Comparison of ENCODE assay signal across 15 cellular contexts in the genomic region with DNA sequence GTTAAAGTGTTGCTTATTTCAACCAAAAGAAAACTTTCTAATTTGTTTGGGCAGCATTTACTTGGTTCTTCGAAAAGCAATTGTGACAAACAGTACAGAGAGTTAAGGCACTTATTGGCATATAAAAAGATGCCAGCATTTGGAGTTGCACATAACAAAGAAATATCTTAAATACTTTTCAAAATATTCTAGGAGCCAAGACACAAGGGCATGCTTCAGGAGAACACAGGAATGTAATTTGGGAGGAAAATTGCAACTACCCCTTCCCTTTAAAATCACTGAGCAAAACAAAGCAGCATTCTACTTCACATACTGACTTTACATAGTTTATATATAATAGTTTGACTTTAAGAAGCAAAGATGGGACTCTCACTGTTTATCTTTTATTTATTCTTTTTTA. TPM values are rescaled to one million over a fixed set of nuclear protein-coding genes. Genes with fewer than 3 reads are reported as not detected.
DNase-seq lines count a peak whose midpoint lies in the region; ATAC-seq, FAIRE-seq and TF ChIP-seq lines count a peak whose summit lies in the region.
"Had no signal": no experiment of that assay in that cellular context is flagged by ENCODE, and none has a peak within 500 bp of the region (broad histone marks: within the 10 kb centered on the region; RNA-seq: fewer than 3 reads in every experiment).

No MANE protein-coding gene starts in this region.

- H3K4me3 Mint-ChIP-seq in neural crest cell (no peak overlapping the region), Caco-2 (ENCODE audit: unreplicated experiment) (no peak overlapping the region)
- H3K4me3 Mint-ChIP-seq: activated naive CD8-positive, alpha-beta T cell treated with anti-CD3 and anti-CD28 coated beads, Interleukin-2, amount 50 U/mL, for 24 hours had no signal

- 44% methylated on average over 1 of the region's 1 CpG for whole genome bisulfite sequencing in liver
- 31% methylated on average over 1 of the region's 1 CpG for WGBS in HepG2 (ENCODE audit: low lambda C conversion rate)

- H3K4me3 ChIP-seq in liver (ENCODE audit: low read depth in 1 of 3, low read length in 3 of 3), result no peak overlapping the region
- H3K4me3 ChIP-seq in HepG2 (replicated peaks in 1 of 3; ENCODE audit: insufficient read depth in 1 of 3, low read depth in 2 of 3, low read length in 3 of 3), result no peak overlapping the region
- H3K4me3 ChIP-seq in Caco-2 (ENCODE audit: low read depth, low read length), result no peak overlapping the region
- H3K4me3 ChIP-seq: BLaER1 treated with 17β-estradiol and CSF1 and Interleukin-3, amounts not matched to agents 10 nM and 100 nM; skin epidermis had no signal

- H3K4me1 Mint-ChIP-seq in neural crest cell, result peaks cover 35% of the 10 kb centered on the region
- H3K4me1 Mint-ChIP-seq in Caco-2 (ENCODE audit: low read depth, unreplicated experiment), result no peaks in the 10 kb centered on the region

- no peaks in the 10 kb centered on the region for H3K27me3 ChIP-seq in liver (ENCODE audit: control insufficient read depth in 4 of 4, insufficient read depth in 4 of 4, low read length in 3 of 4)
- peaks cover 0 to 33% of the 10 kb centered on the region in 2 experiments; a peak in 3 of 5 replicates for H3K27me3 ChIP-seq in HepG2 (ENCODE audit: control insufficient read depth in 1 of 2, insufficient read depth in 2 of 2, low read length in 2 of 2)
- no peaks in the 10 kb centered on the region for H3K27me3 ChIP-seq in Caco-2 (replicated peaks; ENCODE audit: control insufficient read depth, insufficient read depth, low read length)
- H3K27me3 ChIP-seq: BLaER1 treated with 17β-estradiol and CSF1 and Interleukin-3, amounts not matched to agents 10 nM and 100 nM had no signal

- FAIRE-seq in HepG2 (lab: Jason Lieb, UNC), result no peak

- ATAC-seq in HepG2, result no peak
- ATAC-seq: activated naive CD8-positive, alpha-beta T cell treated with anti-CD3 and anti-CD28 coated beads, Interleukin-2, amount 50 U/mL, for 24 hours had no signal

- H3K79me2 ChIP-seq in HepG2 (ENCODE audit: insufficient read depth, low read length), result no peaks in the 10 kb centered on the region

- H3K9ac ChIP-seq in liver (ENCODE audit: low read depth in 1 of 2, low read length in 2 of 2) (peak overlapping the region; percentile 49 to 63), HepG2 (ENCODE audit: insufficient read depth, low read depth, low read length) (no peak overlapping the region)
- H3K9ac ChIP-seq: BLaER1 treated with 17β-estradiol and CSF1 and Interleukin-3, amounts not matched to agents 10 nM and 100 nM had no signal

- no peak for TF ChIP-seq POLR2A in HepG2 (IDR thresholded peaks at IDR 0.05; ENCODE audit: insufficient read depth in 1 of 2, low read depth in 2 of 2, low read length in 2 of 2)

- no peaks in the 10 kb centered on the region for H3K9me3 Mint-ChIP-seq in neural crest cell
- no peaks in the 10 kb centered on the region for H3K9me3 Mint-ChIP-seq in Caco-2 (ENCODE audit: unreplicated experiment)
- H3K9me3 Mint-ChIP-seq: activated naive CD8-positive, alpha-beta T cell treated with anti-CD3 and anti-CD28 coated beads, Interleukin-2, amount 50 U/mL, for 24 hours had no signal

- H3K4me1 ChIP-seq in liver (ENCODE audit: control insufficient read depth in 4 of 4, insufficient read depth in 4 of 4, low read length in 3 of 4) (peaks cover 0 to 18% (median 6%) of the 10 kb centered on the region in 4 donors), HepG2 (ENCODE audit: insufficient read depth, low read length) (peaks cover 9% of the 10 kb centered on the region; the same call in 1 of the 2 replicates), Caco-2 (no peaks in the 10 kb centered on the region)

- no peak overlapping the region for H3K4me2 ChIP-seq in HepG2 (ENCODE audit: low read depth, low read length)

- no peaks in the 10 kb centered on the region for H3K36me3 ChIP-seq in liver (ENCODE audit: control insufficient read depth in 4 of 4, insufficient read depth in 3 of 4, low read depth in 1 of 4, low read length in 3 of 4)
- no peaks in the 10 kb centered on the region for H3K36me3 ChIP-seq in HepG2 (replicated peaks in 1 of 2; ENCODE audit: control insufficient read depth in 1 of 2, insufficient read depth in 2 of 2, low read length in 2 of 2)
- H3K36me3 ChIP-seq in Caco-2 (ENCODE audit: control insufficient read depth, insufficient read depth, low read length), result no peaks in the 10 kb centered on the region
- H3K36me3 ChIP-seq: BLaER1 treated with 17β-estradiol and CSF1 and Interleukin-3, amounts not matched to agents 10 nM and 100 nM had no signal

- intact Hi-C loops in HepG2 (cut with micrococcal nuclease; ENCODE audit: unreplicated experiment), result no loop called here
- intact Hi-C loops in Caco-2 (cut with micrococcal nuclease; ENCODE audit: unreplicated experiment), result no loop called here

- H3K27me3 Mint-ChIP-seq in neural crest cell (ENCODE audit: low read depth), result no peaks in the 10 kb centered on the region
- H3K27me3 Mint-ChIP-seq in Caco-2 (ENCODE audit: insufficient read depth, unreplicated experiment), result no peaks in the 10 kb centered on the region
- H3K27me3 Mint-ChIP-seq: activated naive CD8-positive, alpha-beta T cell treated with anti-CD3 and anti-CD28 coated beads, Interleukin-2, amount 50 U/mL, for 24 hours had no signal

- CTCF ChIA-PET in HepG2 (lab: Yijun Ruan, JAX; ENCODE audit: low intra/inter-chr PET ratio, low total read pairs), result no interaction called here
- CTCF ChIA-PET in Caco-2 (lab: Charles Lee), result no interaction called here

- peak overlapping the region; percentile 65 for H3K27ac Mint-ChIP-seq in neural crest cell (ENCODE audit: unreplicated experiment)
- no peak overlapping the region for H3K27ac Mint-ChIP-seq in Caco-2 (ENCODE audit: unreplicated experiment)
- H3K27ac Mint-ChIP-seq: activated naive CD8-positive, alpha-beta T cell treated with anti-CD3 and anti-CD28 coated beads, Interleukin-2, amount 50 U/mL, for 24 hours had no signal

- TF ChIP-seq CTCF in liver (IDR thresholded peaks at IDR 0.05; ENCODE audit: low read depth, low read length, missing input control) (no peak), HepG2 (CRISPR knock-in tag; IDR thresholded peaks at IDR 0.05) (no peak), neural crest cell (conservative IDR thresholded peaks at IDR 0.05) (no peak), Caco-2 (IDR thresholded peaks at IDR 0.05; ENCODE audit: insufficient read depth in 1 of 2, low read depth in 1 of 2, low read length in 1 of 2, severe bottlenecking in 1 of 2, unreplicated experiment in 1 of 2) (no peak)

- H3K27ac ChIP-seq in liver (ENCODE audit: low read depth in 1 of 2, low read length in 2 of 2), result peak overlapping the region; percentile 32 to 74
- no peak overlapping the region for H3K27ac ChIP-seq in HepG2 (ENCODE audit: extremely low read length, insufficient read depth, low read length)
- H3K27ac ChIP-seq in cingulate gyrus (ENCODE audit: low read depth, low read length), result peak overlapping the region; percentile 89

- H3K36me3 Mint-ChIP-seq in neural crest cell (ENCODE audit: low read depth) (no peaks in the 10 kb centered on the region), Caco-2 (ENCODE audit: insufficient read depth, unreplicated experiment) (no peaks in the 10 kb centered on the region)

- no peak for TF ChIP-seq RAD21 in liver (IDR thresholded peaks at IDR 0.05)
- no peak for TF ChIP-seq RAD21 in HepG2 (CRISPR knock-in tag; IDR thresholded peaks at IDR 0.05)

- H2AFZ ChIP-seq in HepG2 (ENCODE audit: low read length), result no peak overlapping the region

- H3K9me3 ChIP-seq in liver (ENCODE audit: control insufficient read depth in 4 of 4, low read length in 3 of 4) (no peaks in the 10 kb centered on the region), HepG2 (ENCODE audit: low read length) (no peaks in the 10 kb centered on the region), Caco-2 (no peaks in the 10 kb centered on the region)
- H3K9me3 ChIP-seq: BLaER1 treated with 17β-estradiol and CSF1 and Interleukin-3, amounts not matched to agents 10 nM and 100 nM had no signal

- TF ChIP-seq EP300 in HepG2 (IDR thresholded peaks at IDR 0.05; ENCODE audit: low read depth in 2 of 2, low read length in 2 of 2) (no peak), HepG2 (CRISPR knock-in tag; IDR thresholded peaks at IDR 0.05; ENCODE audit: borderline replicate concordance) (no peak)

- DNase-seq in HepG2 (ENCODE audit: low spot score), result no peak
- DNase-seq in neural crest cell (ENCODE audit: low read depth, low spot score), result no peak
- no peak for DNase-seq in activated gamma-delta T cell (lab: John Stamatoyannopoulos, UW)
- DNase-seq in Caco-2, result no peak
- DNase-seq in T1000 (lab: John Stamatoyannopoulos, UW), result no peak
- no peak for DNase-seq in NCI-H128 (lab: John Stamatoyannopoulos, UW; ENCODE audit: unreplicated experiment)
- DNase-seq: activated naive CD8-positive, alpha-beta T cell treated with anti-CD3 and anti-CD28 coated beads, Interleukin-2, amount 50 U/mL, for 24 hours; NCI-H1092; NCI-H526 treated with DMSO at 0.1 percent for 48 hours had no signal

- in situ Hi-C loops in HepG2 (cut with HindIII; ENCODE audit: extremely low pct_ligation_motif_present, low pct_unique_long_range_greater_than_20kb), result no loop called here

- POLR2A ChIA-PET in HepG2 (lab: Yijun Ruan, JAX), result interaction anchor here (0.6 kb wide), 1 partner anchor 15 kb away, joined by 6 read pairs; no protein-coding TSS in a partner anchor
- POLR2A ChIA-PET in Caco-2 (lab: Charles Lee), result no interaction called here

- no peaks in the 10 kb centered on the region for H4K20me1 ChIP-seq in HepG2 (ENCODE audit: insufficient read depth, low read length)
- H4K20me1 ChIP-seq: BLaER1 treated with 17β-estradiol and CSF1 and Interleukin-3, amounts not matched to agents 10 nM and 100 nM had no signal

- BruUV-seq in HepG2 (replicated peaks; lab: Mats Ljungman, UMichigan), result no TSS peak
- BruUV-seq in Caco-2 (replicated peaks; lab: Mats Ljungman, UMichigan), result no TSS peak

RNA-seq across cellular contexts. Expression of gene TIE1, which starts 4.6 kb away (rescaled TPM):
- 10 to 100 TPM; 10.4 to 17.6 TPM for total RNA-seq in liver
- 1 to 10 TPM; 3.6 to 7.3 TPM for polyA plus RNA-seq in liver
- total RNA-seq in HepG2 (2016; rRNA removed; fragmentation: Illumina TruSeq; extraction: Trizol), result 0.20 and 0.84 TPM in 2 replicates
- not detected in 2 replicates for total RNA-seq in HepG2 (2016; cell fraction: cytosol; rRNA removed; fragmentation: Illumina TruSeq; extraction: Trizol; ENCODE audit: low read depth)
- 0.30 and 0.76 TPM in 2 replicates for total RNA-seq in HepG2 (2016; cell fraction: insoluble cytoplasmic fraction; rRNA removed; fragmentation: Illumina TruSeq; extraction: Trizol)
- 0.10 and 0.19 TPM in 2 replicates for total RNA-seq in HepG2 (2016; cell fraction: membrane; rRNA removed; fragmentation: Illumina TruSeq; extraction: Trizol)
- 1.3 TPM in 2 replicates for total RNA-seq in HepG2 (2016; cell fraction: nucleus; rRNA removed; fragmentation: Illumina TruSeq; extraction: Trizol)
- polyA plus RNA-seq in HepG2 (2011; rRNA removed), result 0.58 and 2.5 TPM in 2 replicates
- 0.72 and 1.1 TPM in 2 replicates for polyA plus RNA-seq in HepG2 (2011; cell fraction: cytosol; rRNA removed)
- polyA plus RNA-seq in HepG2 (2011; cell fraction: nucleus; rRNA removed), result 2.4 and 4.2 TPM in 2 replicates
- 0.35 and 1.3 TPM in 2 replicates for polyA plus RNA-seq in HepG2 (2012)
- 0.09 and 0.11 TPM in 2 replicates for polyA plus RNA-seq in HepG2 (2016; cell fraction: cytosol; fragmentation: Illumina TruSeq; extraction: Trizol; ENCODE audit: low read depth)
- polyA plus RNA-seq in HepG2 (2016; cell fraction: insoluble cytoplasmic fraction; fragmentation: Illumina TruSeq; extraction: Trizol; ENCODE audit: low read depth), result 0.36 and 0.49 TPM in 2 replicates
- 0.06 and 0.20 TPM in 2 replicates for polyA plus RNA-seq in HepG2 (2016; cell fraction: membrane; fragmentation: Illumina TruSeq; extraction: Trizol; ENCODE audit: low read depth)
- polyA plus RNA-seq in HepG2 (2016; cell fraction: nucleus; fragmentation: Illumina TruSeq; extraction: Trizol; ENCODE audit: insufficient read depth, low read depth), result 0.96 and 1.3 TPM in 2 replicates
- polyA minus RNA-seq in HepG2 (2011; rRNA and poly(A)+ RNA removed; ENCODE audit: low replicate concordance), result 4.2 TPM in 1 of 2 replicates, not detected in the other
- polyA minus RNA-seq in HepG2 (2011; cell fraction: cytosol; rRNA and poly(A)+ RNA removed), result 0.88 and 2.3 TPM in 2 replicates
- polyA minus RNA-seq in HepG2 (2011; cell fraction: nucleus; rRNA and poly(A)+ RNA removed), result 0.75 and 0.77 TPM in 2 replicates
- total RNA-seq in neural crest cell, result 2.2 and 2.8 TPM in 2 replicates
- not detected in 2 replicates for total RNA-seq in Caco-2 (2022)

RNA-seq across cellular contexts. Expression of gene C1orf210, which starts 10.8 kb away (rescaled TPM):
- total RNA-seq in liver, result 1 to 10 TPM in 1 of 2 donors, under 1 TPM in 1; 0.75 to 5.0 TPM
- 1 to 10 TPM in 1 of 2 donors, under 1 TPM in 1; 0.80 to 1.7 TPM for polyA plus RNA-seq in liver
- 0.49 and 0.52 TPM in 2 replicates for total RNA-seq in HepG2 (2016; rRNA removed; fragmentation: Illumina TruSeq; extraction: Trizol)
- 0.44 TPM in 1 of 2 replicates, not detected in the other for total RNA-seq in HepG2 (2016; cell fraction: cytosol; rRNA removed; fragmentation: Illumina TruSeq; extraction: Trizol; ENCODE audit: low read depth)
- total RNA-seq in HepG2 (2016; cell fraction: insoluble cytoplasmic fraction; rRNA removed; fragmentation: Illumina TruSeq; extraction: Trizol), result 0.52 and 0.54 TPM in 2 replicates
- 0.45 and 0.71 TPM in 2 replicates for total RNA-seq in HepG2 (2016; cell fraction: membrane; rRNA removed; fragmentation: Illumina TruSeq; extraction: Trizol)
- total RNA-seq in HepG2 (2016; cell fraction: nucleus; rRNA removed; fragmentation: Illumina TruSeq; extraction: Trizol), result 0.87 TPM in 1 of 2 replicates, not detected in the other
- polyA plus RNA-seq in HepG2 (2011; rRNA removed), result 5.1 and 7.1 TPM in 2 replicates
- 4.7 and 8.4 TPM in 2 replicates for polyA plus RNA-seq in HepG2 (2011; cell fraction: cytosol; rRNA removed)
- 0.98 and 2.3 TPM in 2 replicates for polyA plus RNA-seq in HepG2 (2011; cell fraction: nucleus; rRNA removed)
- polyA plus RNA-seq in HepG2 (2012), result 4.4 and 6.7 TPM in 2 replicates
- polyA plus RNA-seq in HepG2 (2016; cell fraction: cytosol; fragmentation: Illumina TruSeq; extraction: Trizol; ENCODE audit: low read depth), result 0.37 and 0.51 TPM in 2 replicates
- polyA plus RNA-seq in HepG2 (2016; cell fraction: insoluble cytoplasmic fraction; fragmentation: Illumina TruSeq; extraction: Trizol; ENCODE audit: low read depth), result 0.97 and 1.6 TPM in 2 replicates
- polyA plus RNA-seq in HepG2 (2016; cell fraction: membrane; fragmentation: Illumina TruSeq; extraction: Trizol; ENCODE audit: low read depth), result 0.76 and 0.95 TPM in 2 replicates
- polyA plus RNA-seq in HepG2 (2016; cell fraction: nucleus; fragmentation: Illumina TruSeq; extraction: Trizol; ENCODE audit: insufficient read depth, low read depth), result 0.73 and 0.75 TPM in 2 replicates
- polyA minus RNA-seq in HepG2 (2011; rRNA and poly(A)+ RNA removed; ENCODE audit: low replicate concordance), result 2.2 TPM in 1 of 2 replicates, not detected in the other
- 0.97 and 1.5 TPM in 2 replicates for polyA minus RNA-seq in HepG2 (2011; cell fraction: cytosol; rRNA and poly(A)+ RNA removed)
- 1.4 TPM in 1 of 2 replicates, not detected in the other for polyA minus RNA-seq in HepG2 (2011; cell fraction: nucleus; rRNA and poly(A)+ RNA removed)
- not detected in 2 replicates for total RNA-seq in neural crest cell
- 7.8 and 9.6 TPM in 2 replicates for total RNA-seq in Caco-2 (2022)
- total RNA-seq: SK-MEL-5 had no signal

RNA-seq across cellular contexts. Expression of gene TMEM125, which starts 26.4 kb away (rescaled TPM):
- total RNA-seq in liver (1 to 10 TPM in 1 of 2 donors, under 1 TPM in 1; 0.61 to 1.0 TPM), HepG2 (2016; rRNA removed; fragmentation: Illumina TruSeq; extraction: Trizol) (not detected in 2 replicates), neural crest cell (0.14 TPM in 1 of 2 replicates, not detected in the other), Caco-2 (2022) (22.8 and 25.9 TPM in 2 replicates)
- polyA plus RNA-seq in liver (under 1 TPM; 0.21 to 0.76 TPM), HepG2 (2011; rRNA removed) (0.03 TPM in 1 of 2 replicates, not detected in the other)
- not detected in 2 replicates for total RNA-seq in HepG2 (2016; cell fraction: cytosol; rRNA removed; fragmentation: Illumina TruSeq; extraction: Trizol; ENCODE audit: low read depth)
- not detected in 2 replicates for total RNA-seq in HepG2 (2016; cell fraction: insoluble cytoplasmic fraction; rRNA removed; fragmentation: Illumina TruSeq; extraction: Trizol)
- total RNA-seq in HepG2 (2016; cell fraction: membrane; rRNA removed; fragmentation: Illumina TruSeq; extraction: Trizol), result not detected in 2 replicates
- total RNA-seq in HepG2 (2016; cell fraction: nucleus; rRNA removed; fragmentation: Illumina TruSeq; extraction: Trizol), result not detected in 2 replicates
- 0.08 TPM in 2 replicates for polyA plus RNA-seq in HepG2 (2011; cell fraction: cytosol; rRNA removed)
- 0.09 TPM in 1 of 2 replicates, not detected in the other for polyA plus RNA-seq in HepG2 (2011; cell fraction: nucleus; rRNA removed)
- 0.07 TPM in 1 of 2 replicates, not detected in the other for polyA plus RNA-seq in HepG2 (2012)
- not detected in 2 replicates for polyA plus RNA-seq in HepG2 (2016; cell fraction: cytosol; fragmentation: Illumina TruSeq; extraction: Trizol; ENCODE audit: low read depth)
- not detected in 2 replicates for polyA plus RNA-seq in HepG2 (2016; cell fraction: insoluble cytoplasmic fraction; fragmentation: Illumina TruSeq; extraction: Trizol; ENCODE audit: low read depth)
- not detected in 2 replicates for polyA plus RNA-seq in HepG2 (2016; cell fraction: membrane; fragmentation: Illumina TruSeq; extraction: Trizol; ENCODE audit: low read depth)
- not detected in 2 replicates for polyA plus RNA-seq in HepG2 (2016; cell fraction: nucleus; fragmentation: Illumina TruSeq; extraction: Trizol; ENCODE audit: insufficient read depth, low read depth)
- 0.22 TPM in 1 of 2 replicates, not detected in the other for polyA minus RNA-seq in HepG2 (2011; rRNA and poly(A)+ RNA removed; ENCODE audit: low replicate concordance)
- polyA minus RNA-seq in HepG2 (2011; cell fraction: cytosol; rRNA and poly(A)+ RNA removed), result not detected in 2 replicates
- polyA minus RNA-seq in HepG2 (2011; cell fraction: nucleus; rRNA and poly(A)+ RNA removed), result not detected in 2 replicates
- total RNA-seq: SK-MEL-5 had no signal

RNA-seq across cellular contexts. Expression of gene MPL, which starts 41.4 kb away (rescaled TPM):
- total RNA-seq in liver (1 to 10 TPM in 1 of 2 donors, not detected in 1; 1.0 TPM), HepG2 (2016; rRNA removed; fragmentation: Illumina TruSeq; extraction: Trizol) (not detected in 2 replicates), neural crest cell (not detected in 2 replicates), Caco-2 (2022) (0.49 TPM in 1 of 2 replicates, not detected in the other)
- polyA plus RNA-seq in liver (under 1 TPM in 1 of 2 donors, not detected in 1; 0.03 TPM), HepG2 (2011; rRNA removed) (not detected in 2 replicates)
- total RNA-seq in HepG2 (2016; cell fraction: cytosol; rRNA removed; fragmentation: Illumina TruSeq; extraction: Trizol; ENCODE audit: low read depth), result 0.30 TPM in 1 of 2 replicates, not detected in the other
- total RNA-seq in HepG2 (2016; cell fraction: insoluble cytoplasmic fraction; rRNA removed; fragmentation: Illumina TruSeq; extraction: Trizol), result not detected in 2 replicates
- total RNA-seq in HepG2 (2016; cell fraction: membrane; rRNA removed; fragmentation: Illumina TruSeq; extraction: Trizol), result not detected in 2 replicates
- total RNA-seq in HepG2 (2016; cell fraction: nucleus; rRNA removed; fragmentation: Illumina TruSeq; extraction: Trizol), result not detected in 2 replicates
- not detected in 2 replicates for polyA plus RNA-seq in HepG2 (2011; cell fraction: cytosol; rRNA removed)
- polyA plus RNA-seq in HepG2 (2011; cell fraction: nucleus; rRNA removed), result not detected in 2 replicates
- polyA plus RNA-seq in HepG2 (2012), result not detected in 2 replicates
- not detected in 2 replicates for polyA plus RNA-seq in HepG2 (2016; cell fraction: cytosol; fragmentation: Illumina TruSeq; extraction: Trizol; ENCODE audit: low read depth)
- 0.12 TPM in 1 of 2 replicates, not detected in the other for polyA plus RNA-seq in HepG2 (2016; cell fraction: insoluble cytoplasmic fraction; fragmentation: Illumina TruSeq; extraction: Trizol; ENCODE audit: low read depth)
- polyA plus RNA-seq in HepG2 (2016; cell fraction: membrane; fragmentation: Illumina TruSeq; extraction: Trizol; ENCODE audit: low read depth), result not detected in 2 replicates
- polyA plus RNA-seq in HepG2 (2016; cell fraction: nucleus; fragmentation: Illumina TruSeq; extraction: Trizol; ENCODE audit: insufficient read depth, low read depth), result not detected in 2 replicates
- 0.54 TPM in 1 of 2 replicates, not detected in the other for polyA minus RNA-seq in HepG2 (2011; rRNA and poly(A)+ RNA removed; ENCODE audit: low replicate concordance)
- polyA minus RNA-seq in HepG2 (2011; cell fraction: cytosol; rRNA and poly(A)+ RNA removed), result not detected in 2 replicates
- polyA minus RNA-seq in HepG2 (2011; cell fraction: nucleus; rRNA and poly(A)+ RNA removed), result not detected in 2 replicates
- total RNA-seq: mucosa of gallbladder, SK-MEL-5 had no signal

Comparison
In these comparisons a context has a peak if more than half of its experiments do, and no peak if none do; other contexts are left out.
1. RNA of gene TMEM125, which starts 26.4 kb away (total RNA-seq): 22.8 to 25.9 TPM in Caco-2; 0.61 to 1.0 TPM in liver, 0.14 TPM in neural crest cell and not detected in HepG2; every median in the first group is over 10 times any median in the second.